Comparison of ENCODE assay signal across 8 cellular contexts in the genomic region with DNA sequence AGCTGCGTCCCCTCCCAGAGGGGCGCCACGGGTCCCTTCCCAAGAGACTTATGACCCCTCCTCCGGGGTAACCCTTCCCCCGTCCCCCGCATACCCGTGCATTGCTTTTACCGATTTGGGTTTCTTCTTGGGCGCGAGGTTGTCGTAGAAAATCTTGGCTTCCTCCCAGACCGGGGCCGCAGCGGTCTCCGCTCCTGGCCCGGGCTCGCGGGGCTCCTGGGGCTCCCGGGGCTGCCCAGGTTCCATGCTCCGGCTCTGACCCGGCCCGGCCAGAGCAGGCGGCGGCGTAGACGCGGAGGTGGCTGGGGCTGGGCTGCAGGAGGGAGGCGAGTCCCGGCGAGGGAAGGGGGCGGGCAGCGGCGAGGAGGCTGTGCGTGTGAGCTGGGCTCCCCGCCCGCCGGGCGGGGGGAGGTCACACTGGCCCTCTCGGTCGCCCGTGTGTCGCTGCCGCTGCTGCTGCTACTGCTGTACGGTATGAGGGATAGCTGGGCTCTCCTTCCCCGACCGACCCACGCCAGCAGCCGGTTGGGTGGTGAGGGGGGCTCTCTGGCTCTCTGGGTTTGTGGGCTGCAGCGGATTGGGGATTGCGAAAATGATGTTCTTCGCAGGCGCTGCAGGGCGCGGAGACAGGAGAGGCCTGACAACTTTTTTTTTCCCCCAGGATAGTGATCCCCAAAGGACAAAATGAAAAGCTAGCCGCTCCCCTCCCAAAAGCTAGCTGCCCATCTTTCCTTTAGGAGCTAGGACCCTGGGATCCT. TPM values are rescaled to one million over a fixed set of nuclear protein-coding genes. Genes with fewer than 3 reads are reported as not detected.
DNase-seq lines count a peak whose midpoint lies in the region; ATAC-seq, FAIRE-seq and TF ChIP-seq lines count a peak whose summit lies in the region.

A gene (minus strand): TSS at position 315 of the 758 bp plus-strand sequence. CDS start 69 bp downstream, at position 246.

- no peak within 1 kb of the TSS for H3K27ac Mint-ChIP-seq in dendritic cell treated with granulocyte-macrophage colony-stimulating factor and Interleukin-4, amounts not matched to agents 40 ng/mL and 50 ng/mL, for 4 days

- no peaks in the 10 kb centered on the region for H3K36me3 Mint-ChIP-seq in dendritic cell treated with granulocyte-macrophage colony-stimulating factor and Interleukin-4, amounts not matched to agents 40 ng/mL and 50 ng/mL, for 4 days (ENCODE audit: low read depth)

- no peaks in the 10 kb centered on the region for H3K36me3 ChIP-seq in lung (ENCODE audit: control insufficient read depth in 2 of 2, insufficient read depth in 2 of 2, low read length in 2 of 2)
- H3K36me3 ChIP-seq in thymus (ENCODE audit: control insufficient read depth, insufficient read depth), result no peaks in the 10 kb centered on the region

- peaks cover 65% of the 10 kb centered on the region for H3K27me3 Mint-ChIP-seq in dendritic cell treated with granulocyte-macrophage colony-stimulating factor and Interleukin-4, amounts not matched to agents 40 ng/mL and 50 ng/mL, for 4 days

- peak within 1 kb of the TSS; percentile 55 for H3K4me3 Mint-ChIP-seq in dendritic cell treated with granulocyte-macrophage colony-stimulating factor and Interleukin-4, amounts not matched to agents 40 ng/mL and 50 ng/mL, for 4 days

- DNase-seq in NCI-H146 (lab: John Stamatoyannopoulos, UW) (peak; percentile 14), NCI-H146 treated with DMSO at 0.1 percent for 48 hours (lab: John Stamatoyannopoulos, UW; ENCODE audit: unreplicated experiment) (no peak), SW480 (ENCODE audit: low spot score) (peak; percentile 18), lung (ENCODE audit: low spot score) (no peak), RCC 7860 (ENCODE audit: low spot score) (no peak)
- no peak for DNase-seq in central memory CD4-positive, alpha-beta T cell

- intact Hi-C loops in dendritic cell treated with granulocyte-macrophage colony-stimulating factor and Interleukin-4, amounts not matched to agents 40 ng/mL and 50 ng/mL, for 4 days (cut with micrococcal nuclease), result no loop called here

- H3K4me1 Mint-ChIP-seq in dendritic cell treated with granulocyte-macrophage colony-stimulating factor and Interleukin-4, amounts not matched to agents 40 ng/mL and 50 ng/mL, for 4 days (ENCODE audit: low read depth), result peaks cover 7% of the 10 kb centered on the region

- H3K27me3 ChIP-seq in lung (ENCODE audit: control insufficient read depth, insufficient read depth) (peaks cover 3% of the 10 kb centered on the region), thymus (ENCODE audit: control insufficient read depth, insufficient read depth) (peaks cover 42% of the 10 kb centered on the region)

- peak within 1 kb of the TSS in 1 of 2 donors; percentile 47 for H3K27ac ChIP-seq in lung (ENCODE audit: low read depth in 1 of 2, low read length in 1 of 2)
- H3K27ac ChIP-seq in thymus (ENCODE audit: low read depth), result no peak within 1 kb of the TSS

- ATAC-seq in lung (ENCODE audit: insufficient read depth, low FRiP score), result no peak

- H3K9me3 ChIP-seq in lung (ENCODE audit: control insufficient read depth in 2 of 2, insufficient read depth in 1 of 2, low read length in 1 of 2), result peaks cover 0 to 3% of the 10 kb centered on the region in 2 donors
- H3K9me3 ChIP-seq in thymus (ENCODE audit: control insufficient read depth), result no peaks in the 10 kb centered on the region

- no peaks in the 10 kb centered on the region for H3K9me3 Mint-ChIP-seq in dendritic cell treated with granulocyte-macrophage colony-stimulating factor and Interleukin-4, amounts not matched to agents 40 ng/mL and 50 ng/mL, for 4 days

- TF ChIP-seq CTCF in lung (IDR thresholded peaks at IDR 0.05; ENCODE audit: control extremely low read depth, extremely low read depth), result no peak

- WGBS in lung, 2 donors, result 2 to 3% methylated on average over 44 to 55 of the region's 55 CpGs
- 3% methylated on average over 55 of the region's 55 CpGs for WGBS in thymus

- H3K4me1 ChIP-seq in lung (ENCODE audit: control insufficient read depth in 2 of 2, insufficient read depth in 2 of 2, low read length in 2 of 2), result peaks cover 5 to 7% of the 10 kb centered on the region in 2 donors
- no peaks in the 10 kb centered on the region for H3K4me1 ChIP-seq in thymus (ENCODE audit: control insufficient read depth, insufficient read depth, low read length)

- no peak for FAIRE-seq in RCC 7860 (lab: Jason Lieb, UNC)

- H3K4me3 ChIP-seq in lung, result peak within 1 kb of the TSS; percentile 16
- H3K4me3 ChIP-seq in thymus (ENCODE audit: low read length), result peak within 1 kb of the TSS; percentile 16

RNA-seq across cellular contexts. Expression of the gene that starts here (rescaled TPM):
- not detected for total RNA-seq in lung
- polyA plus RNA-seq in lung, result not detected
- polyA plus RNA-seq in thymus, result not detected

Comparison
In these comparisons a context has a peak if more than half of its experiments do, and no peak if none do; other contexts are left out.
1. DNase-seq: peak in NCI-H146 (single experiment) and SW480 (single experiment); none in NCI-H146 treated with DMSO at 0.1 percent for 48 hours (single experiment), lung (single experiment), RCC 7860 (single experiment) and central memory CD4-positive, alpha-beta T cell (single experiment).